7 cellular contexts compared by ENCODE assay signal in the genomic region with DNA sequence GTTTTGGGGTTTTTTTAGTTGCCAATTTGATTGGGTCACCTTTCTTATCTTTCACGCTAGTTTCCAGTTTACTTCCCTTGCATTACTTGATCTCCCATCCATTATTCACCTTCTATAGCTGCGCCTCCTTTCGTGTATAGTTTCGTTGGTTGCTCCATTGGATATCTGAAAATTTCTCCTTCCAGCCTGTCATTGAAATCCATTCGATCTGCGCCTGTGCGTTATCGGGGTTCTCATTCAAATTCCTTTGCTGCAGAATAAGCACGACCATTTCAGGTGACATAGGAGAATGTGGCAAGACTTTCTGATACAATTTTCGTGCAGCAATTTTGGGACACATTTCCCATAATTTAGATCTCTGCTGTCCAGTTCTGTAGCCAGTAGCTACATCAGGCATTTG. TPM values are rescaled to one million over a fixed set of nuclear protein-coding genes. Genes with fewer than 3 reads are reported as not detected.
DNase-seq lines count a peak whose midpoint lies in the region; TF ChIP-seq lines count a peak whose summit lies in the region.

No MANE protein-coding gene starts in this region.

- H3K27ac ChIP-seq in PC-9 = peak overlapping the region; percentile 28
- peak overlapping the region; percentile 86 to 94 (median 91) for H3K27ac ChIP-seq in esophagus muscularis mucosa (replicated peaks in 1 of 4)
- H3K27ac ChIP-seq in prostate gland = peak overlapping the region; percentile 88 to 93

- H3K4me1 ChIP-seq in PC-9 (replicated peaks; ENCODE audit: insufficient read depth) (peaks cover 18% of the 10 kb centered on the region), esophagus muscularis mucosa (peaks cover 20 to 49% (median 43%) of the 10 kb centered on the region in 4 donors), prostate gland (replicated peaks) (no peaks in the 10 kb centered on the region)

- in situ Hi-C loops in GM13976 (cut with MboI; ENCODE audit: low sequenced_read_pairs, unreplicated experiment) = no loop called here

- no peaks in the 10 kb centered on the region for H4K20me1 ChIP-seq in PC-9 (ENCODE audit: insufficient read depth)

- peaks cover 31% of the 10 kb centered on the region for H3K79me2 ChIP-seq in PC-9 (ENCODE audit: low read depth)

- no peaks in the 10 kb centered on the region for H3F3A ChIP-seq in PC-9 (ENCODE audit: insufficient read depth, low read depth)

- DNase-seq in GM13976 (ENCODE audit: low spot score) = peak; percentile 13
- no peak for DNase-seq in PC-9
- no peak for DNase-seq in esophagus muscularis mucosa (ENCODE audit: extremely low spot score)
- DNase-seq in prostate gland (ENCODE audit: low spot score) = no peak
- no peak for DNase-seq in NCI-H1048 (lab: John Stamatoyannopoulos, UW)
- no peak for DNase-seq in stimulated activated CD4-positive, alpha-beta T cell treated with anti-CD3 and anti-CD28 coated beads, Interleukin-4, amount 100 ng/mL, for 1 hour
- no peak for DNase-seq in activated CD4-positive, CD25-positive, alpha-beta regulatory T cell (lab: John Stamatoyannopoulos, UW)

- H3K9me2 ChIP-seq in PC-9 (ENCODE audit: insufficient read depth) = no peaks in the 10 kb centered on the region

- H3K36me3 ChIP-seq in PC-9 (ENCODE audit: low read depth) (no peaks in the 10 kb centered on the region), esophagus muscularis mucosa (peaks cover 0 to 25% (median 8%) of the 10 kb centered on the region in 4 donors), prostate gland (no peaks in the 10 kb centered on the region)

- H2AFZ ChIP-seq in PC-9 = peak overlapping the region; percentile 91

- CTCF ChIA-PET in PC-9 (lab: Charles Lee) = no interaction called here

- H3K4me3 ChIP-seq in PC-9 (peak overlapping the region; percentile 92), esophagus muscularis mucosa (peak overlapping the region; percentile 74 to 98 (median 89)), prostate gland (peak overlapping the region; percentile 69 to 90)

- H3K4me2 ChIP-seq in PC-9 = peak overlapping the region; percentile 93

- POLR2A ChIA-PET in PC-9 (lab: Charles Lee; ENCODE audit: unreplicated experiment) = no interaction called here

- H3K9me3 ChIP-seq in PC-9 (ENCODE audit: insufficient read depth, low read depth) (no peaks in the 10 kb centered on the region), esophagus muscularis mucosa (no peaks in the 10 kb centered on the region), prostate gland (no peaks in the 10 kb centered on the region)

- no peak for TF ChIP-seq POLR2A in esophagus muscularis mucosa (IDR thresholded peaks at IDR 0.05; ENCODE audit: low read depth)
- no peak for TF ChIP-seq POLR2A in prostate gland (IDR thresholded peaks at IDR 0.05)

- no peak for TF ChIP-seq EP300 in esophagus muscularis mucosa (IDR thresholded peaks at IDR 0.05)

- intact Hi-C loops in PC-9 (cut with micrococcal nuclease; ENCODE audit: unreplicated experiment) (loop anchor here (1.0 to 2.0 kb wide), 2 partner anchors 156 to 187 kb away; no protein-coding TSS in a partner anchor), esophagus muscularis mucosa (cut with DNase I) (loop anchor here (2.0 to 10.0 kb wide), 3 partner anchors 55 to 187 kb away; no protein-coding TSS in a partner anchor), prostate gland (cut with DNase I) (loop anchor here (2.0 kb wide), 1 partner anchor 155 kb away; the partner anchor contains the start of gene ING2)

- no peak for TF ChIP-seq CTCF in GM13976 (IDR thresholded peaks at IDR 0.05; ENCODE audit: borderline replicate concordance, control extremely low read depth, extremely low read depth, insufficient read depth, missing control alignments)
- no peak for TF ChIP-seq CTCF in PC-9 (conservative IDR thresholded peaks at IDR 0.05)
- TF ChIP-seq CTCF in esophagus muscularis mucosa (IDR thresholded peaks at IDR 0.05) = no peak
- TF ChIP-seq CTCF in prostate gland (IDR thresholded peaks at IDR 0.05) = no peak

- TSS peak; percentile 61 for BruUV-seq in PC-9 (replicated peaks; lab: Mats Ljungman, UMichigan)

- H3K27me3 ChIP-seq in PC-9 (ENCODE audit: insufficient read depth, low read depth) (no peaks in the 10 kb centered on the region), esophagus muscularis mucosa (no peaks in the 10 kb centered on the region), prostate gland (replicated peaks; ENCODE audit: insufficient read depth) (no peaks in the 10 kb centered on the region)

- 8% methylated on average over 10 of the region's 10 CpGs for WGBS in esophagus muscularis mucosa
- 4% methylated on average over 10 of the region's 10 CpGs for WGBS in prostate gland

RNA-seq across cellular contexts. Expression of gene TRAPPC11, which starts 0.8 kb away (rescaled TPM):
- total RNA-seq in PC-9 (2021) = 29.0 and 31.7 TPM in 2 replicates
- 10 to 100 TPM; 35.6 to 42.8 (median 39.7) TPM for total RNA-seq in esophagus muscularis mucosa
- 10 to 100 TPM; 27.6 to 34.5 TPM for total RNA-seq in prostate gland

RNA-seq across cellular contexts. Expression of gene RWDD4, which starts 0.9 kb away (rescaled TPM):
- total RNA-seq in PC-9 (2021) (16.8 and 21.5 TPM in 2 replicates), esophagus muscularis mucosa (10 to 100 TPM; 30.5 to 40.3 (median 30.9) TPM), prostate gland (10 to 100 TPM; 24.4 to 27.6 TPM)

Comparison
In these comparisons a context has a peak if more than half of its experiments do, and no peak if none do; other contexts are left out.
1. H3K27ac ChIP-seq: peak in every context shown above with its lines; median percentile 91 in esophagus muscularis mucosa; 90 in prostate gland; 28 in PC-9.